In genomic region chr3:130960139-130960779, GRCh38 we compare ENCODE assay signal across 18 cellular contexts.
"Had no signal": no experiment of that assay in that cellular context is flagged by ENCODE, and none has a peak within 500 bp of the region (broad histone marks: within the 10 kb centered on the region; RNA-seq: fewer than 3 reads in every experiment).

No MANE protein-coding gene starts in this region.

- H3K4me1 ChIP-seq: gastrocnemius medialis, lower lobe of right lung, thyroid gland had no signal

- H3K27ac Mint-ChIP-seq: activated CD4-positive, alpha-beta memory T cell treated with anti-CD3 and anti-CD28 coated beads for 36 hours; activated CD4-positive, alpha-beta T cell treated with anti-CD3 and anti-CD28 coated beads for 36 hours; activated CD8-positive, alpha-beta memory T cell treated with anti-CD3 and anti-CD28 coated beads, Interleukin-2, amount 10 ng/mL, durations not matched to agents 7 days and 5 days; activated naive CD8-positive, alpha-beta T cell; stimulated activated effector memory CD8-positive, alpha-beta T cell treated with anti-CD3 and anti-CD28 coated beads, Interleukin-12 subunit alpha, Interleukin-12 subunit beta, amount 100 ng/mL, for 72 hours had no signal

- ATAC-seq: activated CD4-positive, alpha-beta T cell treated with anti-CD3 and anti-CD28 coated beads for 36 hours; activated CD8-positive, alpha-beta memory T cell treated with anti-CD3 and anti-CD28 coated beads, Interleukin-2, amount 10 ng/mL, durations not matched to agents 7 days and 5 days; gastrocnemius medialis; heart right ventricle; left colon; lower lobe of right lung; stimulated activated effector memory CD8-positive, alpha-beta T cell treated with anti-CD3 and anti-CD28 coated beads, Interleukin-12 subunit alpha, Interleukin-12 subunit beta, amount 100 ng/mL, for 72 hours had no signal

- H3K9me3 ChIP-seq: gastrocnemius medialis, heart right ventricle, lower lobe of right lung, thyroid gland had no signal

- DNase-seq: activated CD4-positive, alpha-beta memory T cell treated with anti-CD3 and anti-CD28 coated beads for 36 hours; activated CD4-positive, alpha-beta T cell treated with anti-CD3 and anti-CD28 coated beads for 36 hours; activated CD8-positive, alpha-beta memory T cell treated with anti-CD3 and anti-CD28 coated beads, Interleukin-2, amount 10 ng/mL, durations not matched to agents 7 days and 5 days; activated effector memory CD4-positive, alpha-beta T cell treated with anti-CD3 and anti-CD28 coated beads, Interleukin-2, amount 50 U/mL, for 16 hours; activated T-cell treated with anti-CD3 and anti-CD28 coated beads, Interleukin-2, amount 50 U/mL, for 1 hour; brain microvascular endothelial cell; effector CD8-positive, alpha-beta T cell; gastrocnemius medialis; heart right ventricle; left colon; lower lobe of right lung; stimulated activated CD4-positive, alpha-beta T cell treated with anti-CD3 and anti-CD28 coated beads, Interleukin-12 subunit alpha, Interleukin-12 subunit beta, amount 100 ng/mL, for 4 hours; stimulated activated CD4-positive, alpha-beta T cell treated with anti-CD3 and anti-CD28 coated beads, Interleukin-2, amount 100 ng/mL, for 24 hours; T-helper 2 cell; thyroid gland had no signal

- H3K9me3 Mint-ChIP-seq: activated CD4-positive, alpha-beta memory T cell treated with anti-CD3 and anti-CD28 coated beads for 36 hours; neural crest cell; stimulated activated effector memory CD8-positive, alpha-beta T cell treated with anti-CD3 and anti-CD28 coated beads, Interleukin-12 subunit alpha, Interleukin-12 subunit beta, amount 100 ng/mL, for 72 hours had no signal

- H3K27me3 ChIP-seq: brain microvascular endothelial cell, gastrocnemius medialis, heart right ventricle, thyroid gland had no signal

- H3K27ac ChIP-seq: brain microvascular endothelial cell, gastrocnemius medialis, heart right ventricle, lower lobe of right lung, thyroid gland had no signal

- H3K27me3 Mint-ChIP-seq: activated CD4-positive, alpha-beta memory T cell treated with anti-CD3 and anti-CD28 coated beads for 36 hours; activated CD4-positive, alpha-beta T cell treated with anti-CD3 and anti-CD28 coated beads for 36 hours; activated CD8-positive, alpha-beta memory T cell treated with anti-CD3 and anti-CD28 coated beads, Interleukin-2, amount 10 ng/mL, durations not matched to agents 7 days and 5 days; activated naive CD8-positive, alpha-beta T cell had no signal

- H3K4me3 ChIP-seq: gastrocnemius medialis, heart right ventricle, lower lobe of right lung, thyroid gland had no signal

- H3K4me3 Mint-ChIP-seq: activated CD4-positive, alpha-beta memory T cell treated with anti-CD3 and anti-CD28 coated beads for 36 hours; activated CD4-positive, alpha-beta T cell treated with anti-CD3 and anti-CD28 coated beads for 36 hours; activated CD8-positive, alpha-beta memory T cell treated with anti-CD3 and anti-CD28 coated beads, Interleukin-2, amount 10 ng/mL, durations not matched to agents 7 days and 5 days; activated naive CD8-positive, alpha-beta T cell; neural crest cell; stimulated activated effector memory CD8-positive, alpha-beta T cell treated with anti-CD3 and anti-CD28 coated beads, Interleukin-12 subunit alpha, Interleukin-12 subunit beta, amount 100 ng/mL, for 72 hours had no signal

- H3K4me1 Mint-ChIP-seq: activated CD4-positive, alpha-beta T cell treated with anti-CD3 and anti-CD28 coated beads for 36 hours; activated CD8-positive, alpha-beta memory T cell treated with anti-CD3 and anti-CD28 coated beads, Interleukin-2, amount 10 ng/mL, durations not matched to agents 7 days and 5 days; stimulated activated effector memory CD8-positive, alpha-beta T cell treated with anti-CD3 and anti-CD28 coated beads, Interleukin-12 subunit alpha, Interleukin-12 subunit beta, amount 100 ng/mL, for 72 hours had no signal
